Comparison of ENCODE assay signal across 19 cellular contexts in the genomic region with DNA sequence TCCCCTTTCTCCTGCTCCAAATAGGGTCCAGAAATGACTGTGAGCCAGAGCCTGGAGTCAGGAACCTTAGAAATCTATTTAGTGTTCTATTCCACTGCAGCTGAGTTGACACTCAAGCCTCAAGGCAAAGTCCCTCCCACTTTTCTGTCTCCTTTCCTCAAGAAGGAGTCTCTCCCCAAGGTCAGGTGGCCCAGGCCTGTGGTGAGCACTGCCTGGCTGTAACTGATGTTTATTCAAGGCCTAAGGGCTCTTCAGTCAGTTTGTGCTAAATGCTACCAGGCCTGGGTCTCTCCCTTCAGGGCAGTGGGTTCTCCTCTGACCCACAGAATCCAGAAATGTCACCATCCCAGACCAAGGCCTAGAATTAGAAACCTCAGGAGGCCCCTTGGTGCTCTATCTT.
"Had no signal": no experiment of that assay in that cellular context is flagged by ENCODE, and none has a peak within 500 bp of the region (broad histone marks: within the 10 kb centered on the region; RNA-seq: fewer than 3 reads in every experiment).

No MANE protein-coding gene starts in this region.

- H3K27me3 ChIP-seq: colonic mucosa, right atrium auricular region, sigmoid colon, testis, tibial nerve had no signal

- H3K4me3 ChIP-seq: colonic mucosa, ovary, right atrium auricular region, sigmoid colon, skin epidermis, testis, tibial nerve had no signal

- H3K27ac ChIP-seq: colonic mucosa, ovary, right atrium auricular region, sigmoid colon, skin epidermis, testis, tibial nerve had no signal

- H3K4me1 ChIP-seq: colonic mucosa, right atrium auricular region, sigmoid colon, testis, tibial nerve had no signal

- H3K9me3 ChIP-seq: colonic mucosa, ovary, right atrium auricular region, sigmoid colon, testis had no signal

- DNase-seq: colonic mucosa; effector CD4-positive, alpha-beta T cell; foreskin melanocyte; head of caudate nucleus; immature natural killer cell; left colon; mammary epithelial cell; naive thymus-derived CD4-positive, alpha-beta T cell; nucleus accumbens; ovary; sigmoid colon; stimulated activated CD4-positive, alpha-beta T cell treated with anti-CD3 and anti-CD28 coated beads, Interleukin-2, amount 100 ng/mL, for 24 hours; stimulated activated CD4-positive, alpha-beta T cell treated with anti-CD3 and anti-CD28 coated beads, Interleukin-4, amount 100 ng/mL, for 4 hours; stimulated activated naive B cell treated with anti-CD40 and anti-IgM and Interleukin-4, amounts not matched to agents 10 μg/mL and 1 μg/mL and 100 μg/mL, for 72 hours; stimulated activated naive CD8-positive, alpha-beta T cell treated with anti-CD3 and anti-CD28 coated beads, Interleukin-15, amount 100 ng/mL, for 72 hours; testis had no signal

- ATAC-seq: left colon; naive thymus-derived CD4-positive, alpha-beta T cell; stimulated activated naive B cell treated with anti-CD40 and anti-IgM and Interleukin-4, amounts not matched to agents 10 μg/mL and 1 μg/mL and 100 μg/mL, for 72 hours; stimulated activated naive CD8-positive, alpha-beta T cell treated with anti-CD3 and anti-CD28 coated beads, Interleukin-15, amount 100 ng/mL, for 72 hours had no signal

- H3K36me3 ChIP-seq: colonic mucosa, ovary, right atrium auricular region, sigmoid colon, tibial nerve had no signal
